Comparison of ENCODE assay signal across 8 cellular contexts in the genomic region with DNA sequence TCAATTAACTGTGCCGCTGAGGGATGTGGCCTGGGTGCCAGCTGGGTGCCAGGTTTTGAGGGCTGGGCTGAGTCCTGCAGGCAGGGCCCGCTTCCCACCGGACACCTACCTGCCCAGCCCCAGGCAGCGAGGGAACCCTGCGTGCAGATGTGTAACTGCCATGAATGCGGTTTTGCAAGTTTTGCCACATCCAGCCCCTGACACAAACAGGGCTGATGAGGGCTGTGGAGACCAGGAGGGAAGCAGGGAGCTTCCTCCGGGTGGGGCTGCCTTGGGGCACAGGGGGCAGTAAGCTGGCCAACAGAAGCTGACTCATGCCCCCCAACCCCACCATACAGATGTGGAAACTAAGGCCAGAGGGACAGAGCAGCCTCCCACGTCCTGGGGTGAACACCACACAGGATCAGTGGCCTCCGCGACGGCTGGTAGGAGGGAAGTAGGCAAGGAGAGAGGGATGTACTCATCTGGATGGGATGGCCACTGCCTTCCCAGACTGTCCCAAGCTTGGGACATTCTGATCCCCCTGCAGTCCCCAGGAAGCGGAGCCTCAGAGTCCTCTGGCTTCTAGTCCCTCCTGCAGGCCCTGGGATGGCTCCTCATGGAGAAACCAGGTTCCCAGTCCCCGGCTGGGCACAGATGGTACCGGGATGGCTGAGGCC. TPM values are rescaled to one million over a fixed set of nuclear protein-coding genes. Genes with fewer than 3 reads are reported as not detected.
A peak's percentile ranks its signal among the peaks of the same experiment; 100 is the strongest.
DNase-seq lines count a peak whose midpoint lies in the region; ATAC-seq and TF ChIP-seq lines count a peak whose summit lies in the region.

No MANE protein-coding gene starts in this region.

- H3K27ac ChIP-seq in coronary artery = peak overlapping the region; percentile 75 to 97

- H3K27me3 Mint-ChIP-seq in naive thymus-derived CD8-positive, alpha-beta T cell = no peaks in the 10 kb centered on the region

- H3K36me3 Mint-ChIP-seq in naive thymus-derived CD8-positive, alpha-beta T cell = peaks cover 0 to 6% (median 0%) of the 10 kb centered on the region in 3 donors

- no peaks in the 10 kb centered on the region for H3K9me3 ChIP-seq in BE2C

- no peak for DNase-seq in BE2C
- DNase-seq in Jurkat, Clone E6-1 (ENCODE audit: low read depth, low spot score) = no peak
- DNase-seq in coronary artery (ENCODE audit: low spot score) = no peak
- no peak for DNase-seq in naive thymus-derived CD8-positive, alpha-beta T cell
- DNase-seq in NCI-H2196 treated with DMSO at 0.1 percent for 48 hours (lab: John Stamatoyannopoulos, UW; ENCODE audit: unreplicated experiment) = no peak
- DNase-seq in cortex of kidney (lab: John Stamatoyannopoulos, UW) = no peak
- DNase-seq in activated CD8-positive, alpha-beta memory T cell treated with anti-CD3 and anti-CD28 coated beads, Interleukin-2, amount 50 U/mL, for 4 hours = no peak
- no peak for DNase-seq in NCI-H82 treated with DMSO at 0.1 percent for 48 hours (lab: John Stamatoyannopoulos, UW; ENCODE audit: unreplicated experiment)

- H3K4me3 ChIP-seq in BE2C (ENCODE audit: low read depth, low read length) = peak overlapping the region; percentile 84
- H3K4me3 ChIP-seq in Jurkat, Clone E6-1 (ENCODE audit: low read length) = peak overlapping the region; percentile 68
- peak overlapping the region; percentile 100 for H3K4me3 ChIP-seq in coronary artery

- peaks cover 8% of the 10 kb centered on the region; the same call in 1 of the 2 replicates for H3K36me3 ChIP-seq in BE2C

- POLR2A ChIA-PET in naive thymus-derived CD8-positive, alpha-beta T cell (lab: Charles Lee) = no interaction called here

- H3K27ac Mint-ChIP-seq in naive thymus-derived CD8-positive, alpha-beta T cell = peak overlapping the region in 6 of 10 donors; percentile 13 to 89 (median 42)

- ATAC-seq in naive thymus-derived CD8-positive, alpha-beta T cell = no peak

- peaks cover 8% of the 10 kb centered on the region for H3K4me1 ChIP-seq in BE2C

- no peaks in the 10 kb centered on the region for H3K27me3 ChIP-seq in BE2C

- peak overlapping the region; percentile 66 to 92 (median 82) for H3K4me3 Mint-ChIP-seq in naive thymus-derived CD8-positive, alpha-beta T cell

- no peaks in the 10 kb centered on the region for H3K9me3 Mint-ChIP-seq in naive thymus-derived CD8-positive, alpha-beta T cell

- peaks cover 11 to 47% (median 38%) of the 10 kb centered on the region in 4 donors for H3K4me1 Mint-ChIP-seq in naive thymus-derived CD8-positive, alpha-beta T cell

- TF ChIP-seq CTCF in BE2C (IDR thresholded peaks at IDR 0.05; ENCODE audit: low read depth, low read length) (no peak), coronary artery (IDR thresholded peaks at IDR 0.05) (no peak)

RNA-seq across cellular contexts. Expression of a gene that starts 1.6 kb away (rescaled TPM):
- polyA plus RNA-seq in BE2C (2012; ENCODE audit: insufficient read depth, insufficient read length, low read depth) = 91.5 TPM
- 44.0 TPM for polyA plus RNA-seq in Jurkat, Clone E6-1 (2012; ENCODE audit: insufficient read depth, insufficient read length)
- 10 to 100 TPM; 26.0 to 27.4 TPM for total RNA-seq in naive thymus-derived CD8-positive, alpha-beta T cell
- 1 to 10 TPM; 2.5 to 3.9 (median 2.7) TPM for polyA plus RNA-seq in naive thymus-derived CD8-positive, alpha-beta T cell

RNA-seq across cellular contexts. Expression of a gene that starts 11.5 kb away (rescaled TPM):
- 93.3 TPM for polyA plus RNA-seq in BE2C (2012; ENCODE audit: insufficient read depth, insufficient read length, low read depth)
- polyA plus RNA-seq in Jurkat, Clone E6-1 (2012; ENCODE audit: insufficient read depth, insufficient read length) = 25.5 TPM
- 10 to 100 TPM; 66.4 to 70.5 TPM for total RNA-seq in naive thymus-derived CD8-positive, alpha-beta T cell
- 1 to 10 TPM; 4.5 to 5.8 (median 5.6) TPM for polyA plus RNA-seq in naive thymus-derived CD8-positive, alpha-beta T cell

RNA-seq across cellular contexts. Expression of a gene that starts 57.0 kb away (rescaled TPM):
- not detected for polyA plus RNA-seq in BE2C (2012; ENCODE audit: insufficient read depth, insufficient read length, low read depth)
- polyA plus RNA-seq in Jurkat, Clone E6-1 (2012; ENCODE audit: insufficient read depth, insufficient read length) = not detected
- total RNA-seq in naive thymus-derived CD8-positive, alpha-beta T cell = under 1 TPM; 0.38 to 0.52 TPM
- under 1 TPM in 2 of 3 donors, not detected in 1; 0.07 to 0.08 TPM for polyA plus RNA-seq in naive thymus-derived CD8-positive, alpha-beta T cell
